In the genomic region with DNA sequence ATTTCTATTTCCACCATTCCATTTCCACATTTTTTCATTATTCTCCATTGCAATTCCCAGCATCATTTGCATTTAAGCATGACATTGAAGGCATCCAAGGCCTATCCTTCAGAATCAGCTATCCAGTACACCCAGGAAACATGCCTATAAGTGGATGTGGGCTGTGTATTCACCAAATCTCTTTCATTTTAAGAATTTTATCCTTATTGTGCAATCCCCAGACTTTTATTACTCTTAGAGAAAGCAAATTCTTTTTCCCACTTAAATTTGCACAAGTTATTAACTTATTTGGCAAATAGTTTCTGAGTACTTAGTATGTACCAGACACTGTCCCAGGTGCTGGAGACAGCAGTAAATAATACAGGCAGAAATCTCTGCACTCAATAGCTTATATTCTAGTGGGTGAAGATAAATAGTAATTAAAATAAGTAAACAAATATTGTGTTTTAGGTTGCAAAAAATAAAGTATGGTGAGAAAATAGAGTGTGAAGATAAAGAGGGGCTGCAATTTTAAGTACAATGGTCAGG, we compare ENCODE assay signal across 19 cellular contexts.
A peak's percentile ranks its signal among the peaks of the same experiment; 100 is the strongest.
DNase-seq lines count a peak whose midpoint lies in the region; ATAC-seq, FAIRE-seq and TF ChIP-seq lines count a peak whose summit lies in the region.
"Had no signal": no experiment of that assay in that cellular context is flagged by ENCODE, and none has a peak within 500 bp of the region (broad histone marks: within the 10 kb centered on the region; RNA-seq: fewer than 3 reads in every experiment).

No MANE protein-coding gene starts in this region.

- intact Hi-C loops in HepG2 (cut with micrococcal nuclease; ENCODE audit: unreplicated experiment): no loop called here
- intact Hi-C loops in right lobe of liver (cut with DNase I): no loop called here

- H3K9me3 Mint-ChIP-seq in endodermal cell: no peaks in the 10 kb centered on the region
- H3K9me3 Mint-ChIP-seq: CD4-positive, alpha-beta T cell; H9 had no signal

- peak overlapping the region; percentile 10 for H3K4me3 Mint-ChIP-seq in endodermal cell
- H3K4me3 Mint-ChIP-seq: CD4-positive, alpha-beta T cell; H9 had no signal

- H3K36me3 ChIP-seq in HepG2 (replicated peaks in 1 of 2; ENCODE audit: control insufficient read depth in 1 of 2, insufficient read depth in 2 of 2, low read length in 2 of 2): no peaks in the 10 kb centered on the region
- H3K36me3 ChIP-seq in right lobe of liver: no peaks in the 10 kb centered on the region
- H3K36me3 ChIP-seq in endodermal cell (ENCODE audit: control insufficient read depth, insufficient read depth, low read length): no peaks in the 10 kb centered on the region

- DNase-seq in HepG2 (ENCODE audit: low spot score) (no peak), right lobe of liver (no peak), endodermal cell (no peak), NCI-H82 treated with DMSO at 0.1 percent for 48 hours (lab: John Stamatoyannopoulos, UW; ENCODE audit: unreplicated experiment) (no peak), medulla oblongata (ENCODE audit: extremely low spot score) (no peak), EL (no peak), NCI-H128 (lab: John Stamatoyannopoulos, UW; ENCODE audit: unreplicated experiment) (no peak)
- DNase-seq: 8988T; ACHN; BE2C; CD4-positive, alpha-beta T cell; DMS153; DMS79; H9; KBM-7 had no signal

- BruUV-seq in HepG2 (replicated peaks; lab: Mats Ljungman, UMichigan): no TSS peak

- H4K20me1 ChIP-seq in HepG2 (ENCODE audit: insufficient read depth, low read length): no peaks in the 10 kb centered on the region

- no peak overlapping the region for H3K4me3 ChIP-seq in HepG2 (replicated peaks in 1 of 3; ENCODE audit: insufficient read depth in 1 of 3, low read depth in 2 of 3, low read length in 3 of 3)
- H3K4me3 ChIP-seq in right lobe of liver: no peak overlapping the region
- H3K4me3 ChIP-seq in endodermal cell (ENCODE audit: low read length): no peak overlapping the region

- in situ Hi-C loops in HepG2 (cut with HindIII; ENCODE audit: extremely low pct_ligation_motif_present, low pct_unique_long_range_greater_than_20kb): no loop called here

- H3K9ac ChIP-seq in HepG2 (ENCODE audit: insufficient read depth, low read depth, low read length): no peak overlapping the region
- H3K9ac ChIP-seq in endodermal cell (ENCODE audit: extremely low read depth, low read length, poor library complexity, severe bottlenecking): no peak overlapping the region

- H3K4me1 ChIP-seq in HepG2 (ENCODE audit: insufficient read depth, low read length): no peaks in the 10 kb centered on the region
- H3K4me1 ChIP-seq in right lobe of liver: no peaks in the 10 kb centered on the region
- H3K4me1 ChIP-seq in endodermal cell (ENCODE audit: control insufficient read depth, insufficient read depth, low read length): peaks cover 20% of the 10 kb centered on the region

- no peak overlapping the region for H3K27ac Mint-ChIP-seq in endodermal cell
- H3K27ac Mint-ChIP-seq: CD4-positive, alpha-beta T cell had no signal

- no peak overlapping the region for H2AFZ ChIP-seq in HepG2 (ENCODE audit: low read length)

- H3K79me2 ChIP-seq in HepG2 (ENCODE audit: insufficient read depth, low read length): no peaks in the 10 kb centered on the region

- no peaks in the 10 kb centered on the region for H3K9me3 ChIP-seq in HepG2 (ENCODE audit: low read length)
- no peaks in the 10 kb centered on the region for H3K9me3 ChIP-seq in right lobe of liver
- H3K9me3 ChIP-seq in endodermal cell (ENCODE audit: control insufficient read depth, low read length): no peaks in the 10 kb centered on the region
- H3K9me3 ChIP-seq: BE2C had no signal

- H3K36me3 Mint-ChIP-seq in endodermal cell (ENCODE audit: low read depth): no peaks in the 10 kb centered on the region

- no peak for TF ChIP-seq CTCF in HepG2 (CRISPR knock-in tag; IDR thresholded peaks at IDR 0.05)
- no peak for TF ChIP-seq CTCF in right lobe of liver (IDR thresholded peaks at IDR 0.05)
- no peak for TF ChIP-seq CTCF in endodermal cell (conservative IDR thresholded peaks at IDR 0.05)

- H3K27ac ChIP-seq in HepG2 (ENCODE audit: extremely low read length, insufficient read depth, low read length) (no peak overlapping the region), right lobe of liver (no peak overlapping the region), endodermal cell (ENCODE audit: low read depth, low read length) (no peak overlapping the region)
- H3K27ac ChIP-seq: C4-2B had no signal

- TF ChIP-seq RAD21 in HepG2 (CRISPR knock-in tag; IDR thresholded peaks at IDR 0.05) (no peak), Ishikawa (IDR thresholded peaks at IDR 0.05; ENCODE audit: low read depth) (no peak)

- H3K4me1 Mint-ChIP-seq in endodermal cell: peaks cover 51% of the 10 kb centered on the region

- no peak for TF ChIP-seq POLR2A in HepG2 (IDR thresholded peaks at IDR 0.05; ENCODE audit: insufficient read depth in 1 of 2, low read depth in 2 of 2, low read length in 2 of 2)
- TF ChIP-seq POLR2A in right lobe of liver (IDR thresholded peaks at IDR 0.05): no peak

- TF ChIP-seq EP300 in HepG2 (IDR thresholded peaks at IDR 0.05; ENCODE audit: low read depth in 2 of 2, low read length in 2 of 2) (no peak), HepG2 (CRISPR knock-in tag; IDR thresholded peaks at IDR 0.05; ENCODE audit: borderline replicate concordance) (no peak), Ishikawa (IDR thresholded peaks at IDR 0.05; ENCODE audit: borderline replicate concordance) (no peak)

- POLR2A ChIA-PET in HepG2 (lab: Yijun Ruan, JAX): no interaction called here

- CTCF ChIA-PET in HepG2 (lab: Yijun Ruan, JAX; ENCODE audit: low intra/inter-chr PET ratio, low total read pairs): no interaction called here

- ATAC-seq in HepG2 (no peak), right lobe of liver (no peak)

- H3K27me3 ChIP-seq in HepG2 (ENCODE audit: control insufficient read depth in 1 of 2, insufficient read depth in 2 of 2, low read length in 2 of 2) (no peaks in the 10 kb centered on the region), right lobe of liver (no peaks in the 10 kb centered on the region), endodermal cell (ENCODE audit: control insufficient read depth, insufficient read depth, low read length, poor library complexity, severe bottlenecking) (no peaks in the 10 kb centered on the region)
- H3K27me3 ChIP-seq: BE2C had no signal

- H3K4me2 ChIP-seq in HepG2 (ENCODE audit: low read depth, low read length): no peak overlapping the region

- no peak for FAIRE-seq in HepG2 (lab: Jason Lieb, UNC)
- FAIRE-seq: GM12891, H1 had no signal

- no peaks in the 10 kb centered on the region for H3K27me3 Mint-ChIP-seq in endodermal cell (ENCODE audit: insufficient read depth)
- H3K27me3 Mint-ChIP-seq: CD4-positive, alpha-beta T cell had no signal

TF ChIP-seq in HepG2, 621 proteins besides CTCF, POLR2A, EP300 and RAD21 (continues in another document):
- no peak for TF ChIP-seq SMYD3 (CRISPR knock-in tag; IDR thresholded peaks at IDR 0.05)
- TF ChIP-seq ZNF737 (CRISPR knock-in tag; IDR thresholded peaks at IDR 0.05; ENCODE audit: borderline replicate concordance): no peak
- TF ChIP-seq MYC (CRISPR knock-in tag; IDR thresholded peaks at IDR 0.05; ENCODE audit: borderline replicate concordance): no peak
- TF ChIP-seq CEBPB (IDR thresholded peaks at IDR 0.05; ENCODE audit: borderline replicate concordance, low read depth, low read length): peak; percentile 37; the same call in 1 of the 2 replicates
- TF ChIP-seq ZNF839 (CRISPR knock-in tag; IDR thresholded peaks at IDR 0.05; ENCODE audit: borderline replicate concordance): no peak

TF ChIP-seq in Ishikawa, 13 proteins besides CTCF, POLR2A, EP300 and RAD21:
- TF ChIP-seq NFIC (IDR thresholded peaks at IDR 0.05) (no peak), FOXM1 (IDR thresholded peaks at IDR 0.05; ENCODE audit: borderline replicate concordance, low read depth) (no peak), REST (IDR thresholded peaks at IDR 0.05; ENCODE audit: low read depth) (peak; percentile 76)
